ENCODE assay signal across 22 cellular contexts in the genomic region with DNA sequence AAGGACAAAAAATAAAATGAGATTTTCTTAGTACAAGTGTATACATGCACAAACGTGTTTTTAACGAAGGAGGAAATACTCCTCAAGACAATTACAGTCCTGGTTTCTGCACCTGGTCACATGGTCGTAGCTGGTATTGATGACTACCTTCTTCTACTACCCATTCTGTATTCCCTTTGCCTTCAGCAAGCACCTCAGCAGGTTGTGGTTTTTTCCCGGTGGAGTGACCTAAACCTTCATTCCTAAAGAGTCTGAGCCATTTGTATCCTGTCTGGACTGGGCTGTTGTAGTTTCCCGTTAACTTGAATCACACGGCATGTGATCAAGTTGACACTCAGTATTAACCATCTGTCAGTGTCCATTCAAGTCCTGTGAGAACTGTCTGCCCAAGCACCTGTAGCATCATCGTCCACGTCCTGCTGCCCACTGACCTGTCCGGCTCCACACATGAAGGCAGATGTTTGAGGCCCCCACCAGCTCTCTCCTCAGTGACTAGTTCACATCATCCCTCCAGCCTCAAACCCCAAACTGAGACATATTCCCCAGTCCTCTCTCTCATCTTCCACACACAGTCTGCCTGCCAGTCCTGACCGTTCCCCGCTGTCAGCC.
"Had no signal": no experiment of that assay in that cellular context is flagged by ENCODE, and none has a peak within 500 bp of the region (broad histone marks: within the 10 kb centered on the region; RNA-seq: fewer than 3 reads in every experiment).

No MANE protein-coding gene starts in this region.

- H3K9me3 Mint-ChIP-seq: activated naive CD8-positive, alpha-beta T cell treated with anti-CD3 and anti-CD28 coated beads, Interleukin-2, amount 50 U/mL, for 24 hours; activated T-cell treated with anti-CD3 and anti-CD28 coated beads, Interleukin-2, amount 50 U/mL, for 72 hours; naive thymus-derived CD4-positive, alpha-beta T cell; T-cell had no signal

- DNase-seq: activated CD4-positive, alpha-beta T cell treated with anti-CD3 and anti-CD28 coated beads for 1 hour; activated CD8-positive, alpha-beta memory T cell treated with anti-CD3 and anti-CD28 coated beads, Interleukin-2, amount 50 U/mL, for 48 hours; activated gamma-delta T cell treated with Interleukin-2 at 50 U/mL for 16 hours; activated naive CD8-positive, alpha-beta T cell treated with anti-CD3 and anti-CD28 coated beads, Interleukin-2, amount 50 U/mL, for 24 hours; activated T-cell treated with anti-CD3 and anti-CD28 coated beads, Interleukin-2, amount 50 U/mL, for 72 hours; aorta; foreskin melanocyte; left lung; mucosa of descending colon; naive thymus-derived CD4-positive, alpha-beta T cell; nucleus accumbens; SHP77; SK-N-SH; spleen; stomach; T-cell; T-helper 9 cell had no signal

- H3K4me1 ChIP-seq: prostate gland had no signal

- H3K4me3 ChIP-seq: left lung, mucosa of descending colon, prostate gland, spleen, stomach, thoracic aorta had no signal

- H3K4me3 Mint-ChIP-seq: activated naive CD8-positive, alpha-beta T cell treated with anti-CD3 and anti-CD28 coated beads, Interleukin-2, amount 50 U/mL, for 24 hours; activated T-cell treated with anti-CD3 and anti-CD28 coated beads, Interleukin-2, amount 50 U/mL, for 72 hours; naive thymus-derived CD4-positive, alpha-beta T cell; T-cell had no signal

- H3K27me3 ChIP-seq: left lung, spleen, stomach had no signal

- H3K9me3 ChIP-seq: left lung, mucosa of descending colon, prostate gland, SK-N-SH, spleen, stomach, thoracic aorta had no signal

- H3K27ac Mint-ChIP-seq: activated naive CD8-positive, alpha-beta T cell treated with anti-CD3 and anti-CD28 coated beads, Interleukin-2, amount 50 U/mL, for 24 hours; activated T-cell treated with anti-CD3 and anti-CD28 coated beads, Interleukin-2, amount 50 U/mL, for 72 hours; T-cell had no signal

- ATAC-seq: activated naive CD8-positive, alpha-beta T cell treated with anti-CD3 and anti-CD28 coated beads, Interleukin-2, amount 50 U/mL, for 24 hours; activated T-cell treated with anti-CD3 and anti-CD28 coated beads, Interleukin-2, amount 50 U/mL, for 72 hours; left lung; mucosa of descending colon; naive thymus-derived CD4-positive, alpha-beta T cell; sciatic nerve; T-cell had no signal

- H3K27ac ChIP-seq: left lung, prostate gland, spleen, stomach, thoracic aorta had no signal

- H3K4me2 ChIP-seq: SK-N-SH had no signal

- H3K4me1 Mint-ChIP-seq: activated naive CD8-positive, alpha-beta T cell treated with anti-CD3 and anti-CD28 coated beads, Interleukin-2, amount 50 U/mL, for 24 hours had no signal

- H3K9ac ChIP-seq: SK-N-SH had no signal

- H3K27me3 Mint-ChIP-seq: activated naive CD8-positive, alpha-beta T cell treated with anti-CD3 and anti-CD28 coated beads, Interleukin-2, amount 50 U/mL, for 24 hours; naive thymus-derived CD4-positive, alpha-beta T cell; T-cell had no signal

- FAIRE-seq: colon, islet of Langerhans had no signal
